39 cellular contexts compared by ENCODE assay signal in genomic region chrY:6913362-6913761, GRCh38. TPM values are rescaled to one million over a fixed set of nuclear protein-coding genes. Genes with fewer than 3 reads are reported as not detected.
"Had no signal": no experiment of that assay in that cellular context is flagged by ENCODE, and none has a peak within 500 bp of the region (broad histone marks: within the 10 kb centered on the region; RNA-seq: fewer than 3 reads in every experiment).

No MANE protein-coding gene starts in this region.

- H3K36me3 ChIP-seq: MG63 had no signal

- H3K9me3 ChIP-seq: MG63 had no signal

- DNase-seq: Karpas-422, Kasumi-1, MG63, MM.1S, MV-4-11, NCI-H1048, NCI-H1092, NCI-H1092 treated with DMSO at 0.1 percent for 48 hours, NCI-H1105, NCI-H1105 treated with DMSO at 0.1 percent for 48 hours, NCI-H1417, NCI-H1417 treated with DMSO at 0.1 percent for 48 hours, NCI-H1436, NCI-H1436 treated with DMSO at 0.1 percent for 48 hours, NCI-H146, NCI-H1694, NCI-H1694 treated with DMSO at 0.1 percent for 48 hours, NCI-H187, NCI-H187 treated with DMSO at 0.1 percent for 48 hours, NCI-H1930, NCI-H2029, NCI-H2029 treated with DMSO at 0.1 percent for 48 hours, NCI-H2081, NCI-H2081 treated with DMSO at 0.1 percent for 48 hours, NCI-H2107, NCI-H2171, NCI-H2171 treated with DMSO at 0.1 percent for 48 hours, NCI-H2227 treated with DMSO at 0.1 percent for 48 hours, NCI-H226, NCI-H345, NCI-H446, NCI-H446 treated with DMSO at 0.1 percent for 48 hours, NCI-H510A, NCI-H510A treated with DMSO at 0.1 percent for 48 hours, NCI-H524 had no signal

- H3K27me3 ChIP-seq: MG63 had no signal

- H3K4me3 ChIP-seq: MG63 had no signal

RNA-seq across cellular contexts. Expression of gene AMELY, which starts 1.8 kb away (rescaled TPM):
- total RNA-seq: LHCN-M2, M059J, MCF 10A, NCI-H460 had no signal

RNA-seq across cellular contexts. Expression of gene TBL1Y, which starts 2.9 kb away (rescaled TPM):
- total RNA-seq: LHCN-M2, M059J, MCF 10A had no signal
